Comparison of ENCODE assay signal across 35 cellular contexts in the genomic region with DNA sequence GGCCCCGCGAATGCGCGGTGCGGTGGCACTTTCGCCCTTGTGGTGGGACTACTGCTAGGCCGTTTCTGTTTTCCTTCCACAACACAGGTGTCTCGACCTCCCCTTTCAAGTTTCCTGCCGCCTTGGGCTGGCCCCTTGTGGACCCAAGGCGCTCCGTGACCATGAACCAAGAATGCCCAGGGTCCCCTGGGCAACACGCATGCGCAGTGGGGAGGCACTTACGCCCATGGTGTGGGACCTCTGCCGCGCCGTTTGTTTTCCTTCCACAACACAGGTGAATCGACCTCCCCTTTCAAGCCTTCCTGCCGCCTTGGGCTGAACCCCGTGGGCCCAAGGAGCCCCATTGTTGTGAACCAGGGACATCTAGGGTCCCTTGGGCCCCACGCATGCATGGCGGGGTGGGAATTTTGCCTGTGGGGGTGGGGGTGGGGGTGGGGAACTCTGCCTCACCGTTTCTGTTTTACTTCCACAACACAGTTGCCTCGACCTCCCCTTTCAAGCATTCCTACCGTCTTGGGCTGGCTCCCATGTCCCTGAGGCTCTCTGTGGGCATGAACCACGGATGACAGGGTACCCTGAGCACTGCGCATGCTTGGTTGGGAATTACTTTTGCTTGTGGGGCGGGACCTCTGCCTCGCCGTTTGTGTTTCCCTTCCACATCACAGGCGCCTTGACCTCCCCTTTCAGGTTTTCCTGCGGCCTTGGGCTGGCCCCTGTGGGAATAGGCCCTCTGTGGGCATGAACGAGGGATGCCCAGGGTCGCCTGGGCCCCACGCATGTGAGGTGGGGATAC.
"Had no signal": no experiment of that assay in that cellular context is flagged by ENCODE, and none has a peak within 500 bp of the region (broad histone marks: within the 10 kb centered on the region; RNA-seq: fewer than 3 reads in every experiment).

No MANE protein-coding gene starts in this region.

- H3K4me1 ChIP-seq: ascending aorta, colonic mucosa, SJCRH30 had no signal

- H3K9ac ChIP-seq: KMS-11 had no signal

- H3K36me3 ChIP-seq: ascending aorta, cardiac muscle cell, colonic mucosa, SJCRH30 had no signal

- H3K36me3 Mint-ChIP-seq: activated naive CD8-positive, alpha-beta T cell treated with anti-CD3 and anti-CD28 coated beads, Interleukin-2, amount 10 ng/mL, durations not matched to agents 7 days and 5 days had no signal

- H3K4me3 Mint-ChIP-seq: activated CD4-positive, alpha-beta T cell treated with anti-CD3 and anti-CD28 coated beads for 36 hours; activated CD4-positive, alpha-beta T cell treated with anti-CD3 and anti-CD28 coated beads, Interleukin-2, amount 10 ng/mL, durations not matched to agents 7 days and 5 days; activated CD8-positive, alpha-beta T cell treated with anti-CD3 and anti-CD28 coated beads, Interleukin-2, amount 10 ng/mL, durations not matched to agents 7 days and 5 days; activated naive CD4-positive, alpha-beta T cell treated with anti-CD3 and anti-CD28 coated beads, Interleukin-2, amount 50 U/mL, for 24 hours; activated naive CD8-positive, alpha-beta T cell treated with anti-CD3 and anti-CD28 coated beads, Interleukin-2, amount 10 ng/mL, durations not matched to agents 7 days and 5 days; activated T-cell treated with anti-CD3 and anti-CD28 coated beads, Interleukin-2, amount 50 U/mL, for 24 hours; central memory CD8-positive, alpha-beta T cell had no signal

- H2AFZ ChIP-seq: PC-9 had no signal

- H3K27ac Mint-ChIP-seq: activated CD4-positive, alpha-beta T cell treated with anti-CD3 and anti-CD28 coated beads for 36 hours; activated CD4-positive, alpha-beta T cell treated with anti-CD3 and anti-CD28 coated beads, Interleukin-2, amount 10 ng/mL, durations not matched to agents 7 days and 5 days; activated CD8-positive, alpha-beta T cell treated with anti-CD3 and anti-CD28 coated beads, Interleukin-2, amount 10 ng/mL, durations not matched to agents 7 days and 5 days; activated naive CD4-positive, alpha-beta T cell treated with anti-CD3 and anti-CD28 coated beads, Interleukin-2, amount 50 U/mL, for 24 hours; activated naive CD8-positive, alpha-beta T cell treated with anti-CD3 and anti-CD28 coated beads, Interleukin-2, amount 10 ng/mL, durations not matched to agents 7 days and 5 days; activated T-cell treated with anti-CD3 and anti-CD28 coated beads, Interleukin-2, amount 50 U/mL, for 24 hours; activated T-helper 2 cell treated with anti-CD3 and anti-CD28 coated beads, Interferon-gamma antibody, Interleukin-2, Interleukin-4, amounts not matched to agents 10 μg/mL and 5 μg/mL and 100 μg/mL, durations not matched to agents 14 hours and 24 hours and 36 hours had no signal

- H3K27me3 Mint-ChIP-seq: activated CD4-positive, alpha-beta T cell treated with anti-CD3 and anti-CD28 coated beads for 36 hours; activated CD4-positive, alpha-beta T cell treated with anti-CD3 and anti-CD28 coated beads, Interleukin-2, amount 10 ng/mL, durations not matched to agents 7 days and 5 days; activated naive CD4-positive, alpha-beta T cell treated with anti-CD3 and anti-CD28 coated beads, Interleukin-2, amount 50 U/mL, for 24 hours; activated naive CD8-positive, alpha-beta T cell treated with anti-CD3 and anti-CD28 coated beads, Interleukin-2, amount 10 ng/mL, durations not matched to agents 7 days and 5 days; activated T-cell treated with anti-CD3 and anti-CD28 coated beads, Interleukin-2, amount 50 U/mL, for 24 hours; central memory CD8-positive, alpha-beta T cell had no signal

- H3K4me2 ChIP-seq: KMS-11, PC-9 had no signal

- H3K4me1 Mint-ChIP-seq: activated CD4-positive, alpha-beta T cell treated with anti-CD3 and anti-CD28 coated beads for 36 hours; activated CD4-positive, alpha-beta T cell treated with anti-CD3 and anti-CD28 coated beads, Interleukin-2, amount 10 ng/mL, durations not matched to agents 7 days and 5 days; activated naive CD4-positive, alpha-beta T cell treated with anti-CD3 and anti-CD28 coated beads, Interleukin-2, amount 50 U/mL, for 24 hours; activated naive CD8-positive, alpha-beta T cell treated with anti-CD3 and anti-CD28 coated beads, Interleukin-2, amount 10 ng/mL, durations not matched to agents 7 days and 5 days; central memory CD8-positive, alpha-beta T cell had no signal

- H3K27ac ChIP-seq: ascending aorta, cardiac muscle cell, colonic mucosa, KMS-11, PC-9, RWPE1, SJCRH30, SK-N-MC had no signal

- H3K4me3 ChIP-seq: ascending aorta, cardiac muscle cell, colonic mucosa, PC-9, SJCRH30, SK-N-MC had no signal

- FAIRE-seq: RCC 7860, TTC549 had no signal

- H3K27me3 ChIP-seq: ascending aorta, cardiac muscle cell, colonic mucosa, SJCRH30 had no signal

- ATAC-seq: activated CD4-positive, alpha-beta T cell treated with anti-CD3 and anti-CD28 coated beads for 36 hours; activated CD8-positive, alpha-beta T cell treated with anti-CD3 and anti-CD28 coated beads, Interleukin-2, amount 10 ng/mL, durations not matched to agents 7 days and 5 days; Right ventricle myocardium inferior had no signal

- DNase-seq: activated CD4-positive, alpha-beta T cell treated with anti-CD3 and anti-CD28 coated beads for 36 hours; activated CD4-positive, alpha-beta T cell treated with anti-CD3 and anti-CD28 coated beads, Interleukin-2, amount 10 ng/mL, durations not matched to agents 7 days and 5 days; activated CD4-positive, alpha-beta T cell treated with anti-CD3 and anti-CD28 coated beads, Interleukin-2, amount 50 U/mL, for 48 hours; activated CD8-positive, alpha-beta T cell treated with anti-CD3 and anti-CD28 coated beads, Interleukin-2, amount 10 ng/mL, durations not matched to agents 7 days and 5 days; activated gamma-delta T cell; activated naive CD4-positive, alpha-beta T cell treated with Interleukin-2 at 50 U/mL for 16 hours; activated naive CD8-positive, alpha-beta T cell treated with anti-CD3 and anti-CD28 coated beads, Interleukin-2, amount 10 ng/mL, durations not matched to agents 7 days and 5 days; activated T-cell treated with anti-CD3 and anti-CD28 coated beads, Interleukin-2, amount 50 U/mL, for 24 hours; amygdala; colonic mucosa; MM.1S; MV-4-11; NCI-H1092; NCI-H1436 treated with DMSO at 0.1 percent for 48 hours; NCI-H1694 treated with DMSO at 0.1 percent for 48 hours; NCI-H2029; NCI-H2107; NCI-H226; NCI-H446 treated with DMSO at 0.1 percent for 48 hours; NCI-H524; NCI-H69; PC-9; SJCRH30; T1000 had no signal

- H3K9me3 ChIP-seq: colonic mucosa, SJCRH30 had no signal

- H3K9me3 Mint-ChIP-seq: activated naive CD8-positive, alpha-beta T cell treated with anti-CD3 and anti-CD28 coated beads, Interleukin-2, amount 10 ng/mL, durations not matched to agents 7 days and 5 days had no signal
